Comparison of ENCODE assay signal across 1 cellular context in genomic region chr14:61923348-61923747, GRCh38.
TF ChIP-seq lines count a peak whose summit lies in the region.

No MANE protein-coding gene starts in this region.

TF ChIP-seq in GM23338, 12 proteins besides CTCF, POLR2A, EP300 and RAD21 (continued from another document):
- TF ChIP-seq ZNF462 (CRISPR knock-in tag; IDR thresholded peaks at IDR 0.05) = no peak
